8 cellular contexts compared by ENCODE assay signal in the genomic region with DNA sequence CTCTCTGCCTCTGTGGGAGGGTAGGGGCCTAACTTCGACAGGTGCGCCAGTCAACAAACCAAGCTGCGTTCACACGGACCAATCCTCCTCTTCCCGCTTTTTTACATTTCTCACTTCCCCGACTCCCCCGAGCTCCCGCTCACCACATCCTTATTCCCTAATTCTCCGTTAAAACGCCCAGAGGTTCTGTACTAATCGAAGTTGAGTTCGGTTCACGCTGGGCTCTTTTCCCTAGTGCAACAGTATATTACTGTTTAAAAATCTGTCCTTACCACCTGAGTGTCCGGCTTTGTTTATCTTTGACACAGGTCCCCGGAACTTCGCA. TPM values are rescaled to one million over a fixed set of nuclear protein-coding genes. Genes with fewer than 3 reads are reported as not detected.
DNase-seq lines count a peak whose midpoint lies in the region; ATAC-seq and TF ChIP-seq lines count a peak whose summit lies in the region.

No MANE protein-coding gene starts in this region.

- TF ChIP-seq RAD21 in SK-N-SH (IDR thresholded peaks at IDR 0.05; ENCODE audit: low read length), result no peak

- H3K4me2 ChIP-seq in SK-N-SH, result peak overlapping the region; percentile 81

- H3K27me3 ChIP-seq in SK-N-SH (ENCODE audit: insufficient read depth), result no peaks in the 10 kb centered on the region
- no peaks in the 10 kb centered on the region for H3K27me3 ChIP-seq in duodenal mucosa (ENCODE audit: control insufficient read depth in 1 of 2, insufficient read depth in 2 of 2, low read length in 2 of 2)
- H3K27me3 ChIP-seq in mucosa of stomach (ENCODE audit: control insufficient read depth, insufficient read depth, low read length), result no peaks in the 10 kb centered on the region

- peak overlapping the region; percentile 80; the same call in 1 of the 2 replicates for H2AFZ ChIP-seq in SK-N-SH (ENCODE audit: low read depth)

- no peak for TF ChIP-seq EP300 in SK-N-SH (IDR thresholded peaks at IDR 0.05; ENCODE audit: borderline replicate concordance in 1 of 2, low read depth in 1 of 2, low read length in 1 of 2)

- H4K20me1 ChIP-seq in SK-N-SH (ENCODE audit: insufficient read depth), result peaks cover 39% of the 10 kb centered on the region

- peak; percentile 16 for ATAC-seq in HG03175 (IDR thresholded peaks at IDR 0.05; ENCODE audit: unreplicated experiment)
- ATAC-seq in GM21529 (IDR thresholded peaks at IDR 0.05; ENCODE audit: unreplicated experiment), result no peak
- ATAC-seq in HG02642 (IDR thresholded peaks at IDR 0.05; ENCODE audit: poor library complexity, unreplicated experiment), result no peak

- peaks cover 55% of the 10 kb centered on the region for H3K79me2 ChIP-seq in SK-N-SH (ENCODE audit: insufficient read depth)

- peaks cover 13% of the 10 kb centered on the region for H3F3A ChIP-seq in SK-N-SH (replicated peaks; ENCODE audit: insufficient read depth)

- H3K27ac ChIP-seq in SK-N-SH (ENCODE audit: low read depth in 2 of 2, low read length in 1 of 2) (peak overlapping the region; percentile 62 to 81), duodenal mucosa (ENCODE audit: low read depth, low read length) (no peak overlapping the region)

- CTCF ChIA-PET in SK-N-SH (lab: Yijun Ruan, JAX), result interaction anchor here (0.7 to 1.8 kb wide), 6 partner anchors 10 to 533 kb away, joined by 3 to 5 read pairs (median 3); no protein-coding TSS in a partner anchor

- TF ChIP-seq CTCF in SK-N-SH (IDR thresholded peaks at IDR 0.05), result no peak

- POLR2A ChIA-PET in SK-N-SH (lab: Yijun Ruan, JAX), result no interaction called here

- H3K36me3 ChIP-seq in SK-N-SH (replicated peaks in 1 of 2; ENCODE audit: control insufficient read depth in 1 of 2, insufficient read depth in 2 of 2, low read length in 1 of 2) (peaks cover 7 to 10% of the 10 kb centered on the region in 2 experiments), duodenal mucosa (ENCODE audit: control insufficient read depth in 1 of 2, insufficient read depth in 2 of 2, low read length in 2 of 2) (peaks cover 0 to 8% of the 10 kb centered on the region in 2 donors), mucosa of stomach (ENCODE audit: control insufficient read depth, insufficient read depth, low read length) (no peaks in the 10 kb centered on the region)

- 1% methylated on average over 16 of the region's 16 CpGs for WGBS in SK-N-SH (ENCODE audit: low lambda C conversion rate)

- DNase-seq in NCI-H1417 (lab: John Stamatoyannopoulos, UW), result peak; percentile 21 to 78 (median 52)
- DNase-seq in NCI-H1417 treated with DMSO at 0.1 percent for 48 hours (lab: John Stamatoyannopoulos, UW), result no peak
- peak; percentile 52 for DNase-seq in SK-N-SH

- H3K9ac ChIP-seq in SK-N-SH (peak overlapping the region; percentile 83), duodenal mucosa (ENCODE audit: low read depth in 1 of 2, low read length in 2 of 2) (peak overlapping the region; percentile 77 to 87), mucosa of stomach (ENCODE audit: low read length) (peak overlapping the region; percentile 82)

- H3K9me2 ChIP-seq in SK-N-SH, result no peaks in the 10 kb centered on the region

- H3K4me1 ChIP-seq in SK-N-SH (ENCODE audit: control insufficient read depth in 1 of 2, insufficient read depth in 2 of 2, low read depth in 1 of 2, low read length in 1 of 2) (peaks cover 5 to 9% of the 10 kb centered on the region in 2 experiments; a peak in 2 of 4 replicates), duodenal mucosa (ENCODE audit: control insufficient read depth in 1 of 2, insufficient read depth in 2 of 2, low read length in 2 of 2) (peaks cover 16 to 18% of the 10 kb centered on the region in 2 donors), mucosa of stomach (ENCODE audit: control insufficient read depth, insufficient read depth, low read length) (peaks cover 7% of the 10 kb centered on the region)

- H3K4me3 ChIP-seq in SK-N-SH (ENCODE audit: low read depth in 2 of 2, low read length in 1 of 2), result peak overlapping the region; percentile 87 to 93
- peak overlapping the region; percentile 81 to 97 for H3K4me3 ChIP-seq in duodenal mucosa (ENCODE audit: low read depth in 1 of 2, low read length in 2 of 2)
- peak overlapping the region; percentile 14 for H3K4me3 ChIP-seq in mucosa of stomach (ENCODE audit: low read length)

- H3K9me3 ChIP-seq in SK-N-SH (no peaks in the 10 kb centered on the region), duodenal mucosa (ENCODE audit: control insufficient read depth in 1 of 2, low read length in 2 of 2) (no peaks in the 10 kb centered on the region), mucosa of stomach (ENCODE audit: control insufficient read depth, low read length) (no peaks in the 10 kb centered on the region)

TF ChIP-seq in SK-N-SH, 30 proteins besides CTCF, POLR2A, EP300 and RAD21:
- TF ChIP-seq RCOR1 (IDR thresholded peaks at IDR 0.05; ENCODE audit: low read length) (no peak), TCF12 (IDR thresholded peaks at IDR 0.05) (no peak), YY1 (IDR thresholded peaks at IDR 0.05; ENCODE audit: low read depth) (no peak), POLR2AphosphoS5 (IDR thresholded peaks at IDR 0.05; ENCODE audit: low read depth, low read length) (no peak), CHD2 (IDR thresholded peaks at IDR 0.05; ENCODE audit: low read length, partially characterized antibody) (no peak), TAF1 (IDR thresholded peaks at IDR 0.05; ENCODE audit: borderline replicate concordance, low read depth, low read length) (no peak), NFIC (IDR thresholded peaks at IDR 0.05; ENCODE audit: borderline replicate concordance) (no peak), FOXJ3 (CRISPR knock-in tag; IDR thresholded peaks at IDR 0.05) (no peak), FOXM1 (IDR thresholded peaks at IDR 0.05; ENCODE audit: low read depth) (no peak), TEAD4 (IDR thresholded peaks at IDR 0.05; ENCODE audit: borderline replicate concordance, insufficient read depth) (no peak), NRF1 (IDR thresholded peaks at IDR 0.05; ENCODE audit: low read depth, low read length) (no peak), MEF2A (IDR thresholded peaks at IDR 0.05; ENCODE audit: borderline replicate concordance, low read depth) (no peak), EZH2phosphoT487 (IDR thresholded peaks at IDR 0.05; ENCODE audit: borderline replicate concordance, low read depth) (no peak), GABPA (IDR thresholded peaks at IDR 0.05; ENCODE audit: low read depth) (no peak), MXI1 (IDR thresholded peaks at IDR 0.05; ENCODE audit: low read depth, low read length) (no peak), SIN3A (IDR thresholded peaks at IDR 0.05; ENCODE audit: borderline replicate concordance, low read depth, low read length) (no peak)
- TF ChIP-seq, protein P1, sequence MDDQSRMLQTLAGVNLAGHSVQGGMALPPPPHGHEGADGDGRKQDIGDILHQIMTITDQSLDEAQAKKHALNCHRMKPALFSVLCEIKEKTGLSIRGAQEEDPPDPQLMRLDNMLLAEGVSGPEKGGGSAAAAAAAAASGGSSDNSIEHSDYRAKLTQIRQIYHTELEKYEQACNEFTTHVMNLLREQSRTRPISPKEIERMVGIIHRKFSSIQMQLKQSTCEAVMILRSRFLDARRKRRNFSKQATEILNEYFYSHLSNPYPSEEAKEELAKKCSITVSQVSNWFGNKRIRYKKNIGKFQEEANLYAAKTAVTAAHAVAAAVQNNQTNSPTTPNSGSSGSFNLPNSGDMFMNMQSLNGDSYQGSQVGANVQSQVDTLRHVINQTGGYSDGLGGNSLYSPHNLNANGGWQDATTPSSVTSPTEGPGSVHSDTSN (IDR thresholded peaks at IDR 0.05), result no peak
- TF ChIP-seq, protein P2, sequence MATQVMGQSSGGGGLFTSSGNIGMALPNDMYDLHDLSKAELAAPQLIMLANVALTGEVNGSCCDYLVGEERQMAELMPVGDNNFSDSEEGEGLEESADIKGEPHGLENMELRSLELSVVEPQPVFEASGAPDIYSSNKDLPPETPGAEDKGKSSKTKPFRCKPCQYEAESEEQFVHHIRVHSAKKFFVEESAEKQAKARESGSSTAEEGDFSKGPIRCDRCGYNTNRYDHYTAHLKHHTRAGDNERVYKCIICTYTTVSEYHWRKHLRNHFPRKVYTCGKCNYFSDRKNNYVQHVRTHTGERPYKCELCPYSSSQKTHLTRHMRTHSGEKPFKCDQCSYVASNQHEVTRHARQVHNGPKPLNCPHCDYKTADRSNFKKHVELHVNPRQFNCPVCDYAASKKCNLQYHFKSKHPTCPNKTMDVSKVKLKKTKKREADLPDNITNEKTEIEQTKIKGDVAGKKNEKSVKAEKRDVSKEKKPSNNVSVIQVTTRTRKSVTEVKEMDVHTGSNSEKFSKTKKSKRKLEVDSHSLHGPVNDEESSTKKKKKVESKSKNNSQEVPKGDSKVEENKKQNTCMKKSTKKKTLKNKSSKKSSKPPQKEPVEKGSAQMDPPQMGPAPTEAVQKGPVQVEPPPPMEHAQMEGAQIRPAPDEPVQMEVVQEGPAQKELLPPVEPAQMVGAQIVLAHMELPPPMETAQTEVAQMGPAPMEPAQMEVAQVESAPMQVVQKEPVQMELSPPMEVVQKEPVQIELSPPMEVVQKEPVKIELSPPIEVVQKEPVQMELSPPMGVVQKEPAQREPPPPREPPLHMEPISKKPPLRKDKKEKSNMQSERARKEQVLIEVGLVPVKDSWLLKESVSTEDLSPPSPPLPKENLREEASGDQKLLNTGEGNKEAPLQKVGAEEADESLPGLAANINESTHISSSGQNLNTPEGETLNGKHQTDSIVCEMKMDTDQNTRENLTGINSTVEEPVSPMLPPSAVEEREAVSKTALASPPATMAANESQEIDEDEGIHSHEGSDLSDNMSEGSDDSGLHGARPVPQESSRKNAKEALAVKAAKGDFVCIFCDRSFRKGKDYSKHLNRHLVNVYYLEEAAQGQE (IDR thresholded peaks at IDR 0.05; ENCODE audit: low read depth, low read length), result no peak
- TF ChIP-seq, protein P3, sequence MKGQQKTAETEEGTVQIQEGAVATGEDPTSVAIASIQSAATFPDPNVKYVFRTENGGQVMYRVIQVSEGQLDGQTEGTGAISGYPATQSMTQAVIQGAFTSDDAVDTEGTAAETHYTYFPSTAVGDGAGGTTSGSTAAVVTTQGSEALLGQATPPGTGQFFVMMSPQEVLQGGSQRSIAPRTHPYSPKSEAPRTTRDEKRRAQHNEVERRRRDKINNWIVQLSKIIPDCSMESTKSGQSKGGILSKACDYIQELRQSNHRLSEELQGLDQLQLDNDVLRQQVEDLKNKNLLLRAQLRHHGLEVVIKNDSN (IDR thresholded peaks at IDR 0.05; ENCODE audit: borderline replicate concordance, low read depth), result no peak

RNA-seq across cellular contexts. Expression of gene POLR2D, which starts 0.5 kb away (rescaled TPM):
- 11.0 and 11.5 TPM in 2 replicates for polyA plus RNA-seq in SK-N-SH (2012; rRNA removed)
- 15.3 and 16.4 TPM in 2 replicates for polyA plus RNA-seq in SK-N-SH (2012; cell fraction: cytosol; rRNA removed)
- polyA plus RNA-seq in SK-N-SH (2012; cell fraction: nucleus; rRNA removed), result 5.0 and 7.3 TPM in 2 replicates

RNA-seq across cellular contexts. Expression of gene AMMECR1L, which starts 28.3 kb away (rescaled TPM):
- 11.0 and 12.6 TPM in 2 replicates for polyA plus RNA-seq in SK-N-SH (2012; rRNA removed)
- 11.5 and 13.0 TPM in 2 replicates for polyA plus RNA-seq in SK-N-SH (2012; cell fraction: cytosol; rRNA removed)
- polyA plus RNA-seq in SK-N-SH (2012; cell fraction: nucleus; rRNA removed), result 15.1 and 21.9 TPM in 2 replicates

RNA-seq across cellular contexts. Expression of gene WDR33, which starts 46.5 kb away (rescaled TPM):
- 12.4 and 16.1 TPM in 2 replicates for polyA plus RNA-seq in SK-N-SH (2012; rRNA removed)
- 15.7 and 17.7 TPM in 2 replicates for polyA plus RNA-seq in SK-N-SH (2012; cell fraction: cytosol; rRNA removed)
- 10.4 and 18.0 TPM in 2 replicates for polyA plus RNA-seq in SK-N-SH (2012; cell fraction: nucleus; rRNA removed)

Comparison
In these comparisons a context has a peak if more than half of its experiments do, and no peak if none do; other contexts are left out.
1. H3K4me3 ChIP-seq: peak in every context shown above with its lines; median percentile 90 in SK-N-SH; 89 in duodenal mucosa; 14 in mucosa of stomach.